Comparison of ENCODE assay signal across 23 cellular contexts in genomic region chr1:36913523-36914060, GRCh38.
DNase-seq lines count a peak whose midpoint lies in the region; TF ChIP-seq lines count a peak whose summit lies in the region.
"Had no signal": no experiment of that assay in that cellular context is flagged by ENCODE, and none has a peak within 500 bp of the region (broad histone marks: within the 10 kb centered on the region; RNA-seq: fewer than 3 reads in every experiment).

No MANE protein-coding gene starts in this region.

- DNase-seq in NCI-H2029 (lab: John Stamatoyannopoulos, UW) = peak; percentile 38
- no peak for DNase-seq in NCI-H2029 treated with DMSO at 0.1 percent for 48 hours (lab: John Stamatoyannopoulos, UW)
- peak; percentile 67 for DNase-seq in NCI-H2227 (lab: John Stamatoyannopoulos, UW; ENCODE audit: unreplicated experiment)
- peak; percentile 57 for DNase-seq in ecto neural progenitor cell (ENCODE audit: low spot score)
- DNase-seq in sigmoid colon = peak; percentile 9
- DNase-seq in H4 (ENCODE audit: low spot score) = no peak
- no peak for DNase-seq in hepatic stellate cell (ENCODE audit: low spot score)
- DNase-seq in activated naive CD4-positive, alpha-beta T cell treated with anti-CD3 and anti-CD28 coated beads, Interleukin-2, amount 50 U/mL, for 16 hours = no peak
- DNase-seq: 8988T; activated CD4-positive, alpha-beta memory T cell treated with anti-CD3 and anti-CD28 coated beads, Interleukin-2, amount 10 ng/mL, durations not matched to agents 7 days and 5 days; activated naive CD8-positive, alpha-beta T cell treated with anti-CD3 and anti-CD28 coated beads, Interleukin-2, amount 10 ng/mL, durations not matched to agents 7 days and 5 days; activated T-cell treated with anti-CD3 and anti-CD28 coated beads, Interleukin-2, amount 50 U/mL, for 72 hours; brain microvascular endothelial cell; kidney; natural killer cell; NCI-H187 treated with DMSO at 0.1 percent for 48 hours; psoas muscle; SHP77; spleen; T-helper 1 cell; testis had no signal

- H3K4me3 ChIP-seq in sigmoid colon = no peak overlapping the region
- H3K4me3 ChIP-seq: coronary artery, hepatocyte, psoas muscle, spleen, testis had no signal

- intact Hi-C loops in sigmoid colon (cut with DNase I) = no loop called here

- 16 to 27% methylated on average over 4 of the region's 4 CpGs for WGBS in sigmoid colon, 2 donors

- peaks cover 0 to 13% (median 0%) of the 10 kb centered on the region in 3 donors for H3K27me3 ChIP-seq in sigmoid colon
- H3K27me3 ChIP-seq: brain microvascular endothelial cell, hepatocyte, testis had no signal

- H3K36me3 ChIP-seq in sigmoid colon = no peaks in the 10 kb centered on the region
- H3K36me3 ChIP-seq: brain microvascular endothelial cell, spleen had no signal

- TF ChIP-seq EP300 in sigmoid colon (IDR thresholded peaks at IDR 0.05) = no peak

- no peaks in the 10 kb centered on the region for H3K4me1 ChIP-seq in sigmoid colon
- H3K4me1 ChIP-seq: psoas muscle, spleen had no signal

- no peak for TF ChIP-seq CTCF in sigmoid colon (IDR thresholded peaks at IDR 0.05)

- TF ChIP-seq POLR2A in sigmoid colon (IDR thresholded peaks at IDR 0.05) = no peak

- no peaks in the 10 kb centered on the region for H3K9me3 ChIP-seq in sigmoid colon
- H3K9me3 ChIP-seq: psoas muscle, testis had no signal

- H3K27ac ChIP-seq in sigmoid colon = no peak overlapping the region
- H3K27ac ChIP-seq: brain microvascular endothelial cell, coronary artery, hepatocyte, psoas muscle, spleen, testis had no signal

Comparison
In these comparisons a context has a peak if more than half of its experiments do, and no peak if none do; other contexts are left out.
1. DNase-seq: peak in NCI-H2029 (single experiment), NCI-H2227 (single experiment), ecto neural progenitor cell (single experiment) and sigmoid colon (single experiment); none in NCI-H2029 treated with DMSO at 0.1 percent for 48 hours (single experiment), H4 (single experiment), hepatic stellate cell (single experiment) and activated naive CD4-positive, alpha-beta T cell treated with anti-CD3 and anti-CD28 coated beads, Interleukin-2, amount 50 U/mL, for 16 hours (single experiment).